In genomic region chr10:119270893-119271361, GRCh38 we compare ENCODE assay signal across 8 cellular contexts.
DNase-seq lines count a peak whose midpoint lies in the region; ATAC-seq, FAIRE-seq and TF ChIP-seq lines count a peak whose summit lies in the region.

No MANE protein-coding gene starts in this region.

- peak; percentile 41 for ATAC-seq in HG03342 (IDR thresholded peaks at IDR 0.05; ENCODE audit: unreplicated experiment)

- TF ChIP-seq CTCF in endothelial cell of umbilical vein (IDR thresholded peaks at IDR 0.05; ENCODE audit: extremely low read depth in 1 of 2, insufficient read depth in 1 of 2, low read depth in 1 of 2, low read length in 2 of 2) = no peak

- CTCF ChIA-PET in endothelial cell of umbilical vein (lab: Charles Lee) = interaction anchor here (0.5 to 3.6 kb wide), 26 partner anchors 8 to 219 kb away, joined by 3 to 80 read pairs (median 6); partner anchors contain the start of gene GRK5

- FAIRE-seq in endothelial cell of umbilical vein (lab: Jason Lieb, UNC) = no peak

- peak overlapping the region; percentile 10 for H2AFZ ChIP-seq in endothelial cell of umbilical vein (ENCODE audit: low read depth, low read length)

- POLR2A ChIA-PET in endothelial cell of umbilical vein (lab: Charles Lee) = interaction anchor here (0.6 to 1.8 kb wide), 9 partner anchors 18 to 213 kb away, joined by 3 to 6 read pairs (median 4); partner anchors contain the start of gene GRK5

- H4K20me1 ChIP-seq in endothelial cell of umbilical vein (replicated peaks; ENCODE audit: control insufficient read depth, extremely low read depth, insufficient read depth, low read length) = no peaks in the 10 kb centered on the region

- H3K9me3 ChIP-seq in endothelial cell of umbilical vein (replicated peaks; ENCODE audit: control insufficient read depth, insufficient read depth, low read length) = no peaks in the 10 kb centered on the region

- no peaks in the 10 kb centered on the region for H3K79me2 ChIP-seq in endothelial cell of umbilical vein (ENCODE audit: control insufficient read depth, insufficient read depth, low read length)

- H3K4me2 ChIP-seq in endothelial cell of umbilical vein (ENCODE audit: insufficient read depth, low read length) = peak overlapping the region; percentile 71

- no peaks in the 10 kb centered on the region for H3K27me3 ChIP-seq in endothelial cell of umbilical vein (ENCODE audit: control insufficient read depth in 2 of 2, insufficient read depth in 2 of 2, low read length in 2 of 2)

- BruUV-seq in endothelial cell of umbilical vein (replicated peaks; lab: Mats Ljungman, UMichigan) = no TSS peak

- peaks cover 34% of the 10 kb centered on the region for H3K4me1 ChIP-seq in endothelial cell of umbilical vein (ENCODE audit: control insufficient read depth, extremely low read depth, insufficient read depth, low read length)

- dilution Hi-C loops in endothelial cell of umbilical vein (cut with MboI; ENCODE audit: extremely low pct_ligation_motif_present, low sequenced_read_pairs) = no loop called here

- H3K9me1 ChIP-seq in endothelial cell of umbilical vein (replicated peaks; ENCODE audit: control insufficient read depth, extremely low read depth, insufficient read depth, low read length) = no peaks in the 10 kb centered on the region

- H3K9ac ChIP-seq in endothelial cell of umbilical vein (replicated peaks; ENCODE audit: extremely low read depth, insufficient read depth, low read length) = peak overlapping the region; percentile 85

- H3K4me3 ChIP-seq in endothelial cell of umbilical vein (replicated peaks in 1 of 3; ENCODE audit: insufficient read depth in 1 of 3, low read depth in 1 of 3, low read length in 3 of 3) = no peak overlapping the region

- peak overlapping the region; percentile 77 for H3K27ac ChIP-seq in endothelial cell of umbilical vein (ENCODE audit: insufficient read depth, low read depth, low read length)

- intact Hi-C loops in endothelial cell of umbilical vein (cut with micrococcal nuclease) (loop anchor here (1.0 to 2.0 kb wide), 11 partner anchors 20 to 174 kb away; no protein-coding TSS in a partner anchor), posterior vena cava (cut with DNase I) (no loop called here)

- DNase-seq in activated CD4-positive, alpha-beta T cell treated with anti-CD3 and anti-CD28 coated beads, Interleukin-2, amount 50 U/mL, for 1 hour = peak; percentile 49
- DNase-seq in endothelial cell of umbilical vein (ENCODE audit: low read depth, low spot score) (no peak), posterior vena cava (ENCODE audit: low spot score) (peak; percentile 96), EL (no peak), 8988T (no peak), NCI-H446 (lab: John Stamatoyannopoulos, UW) (no peak)

- no peaks in the 10 kb centered on the region for H3K36me3 ChIP-seq in endothelial cell of umbilical vein (ENCODE audit: control insufficient read depth in 2 of 2, extremely low read depth in 1 of 2, insufficient read depth in 2 of 2, low read length in 2 of 2)

- TF ChIP-seq POLR2A in GM19099 (IDR thresholded peaks at IDR 0.05; ENCODE audit: extremely low read depth, insufficient read length, low read depth) (peak; percentile 57), endothelial cell of umbilical vein (IDR thresholded peaks at IDR 0.05; ENCODE audit: low read depth, low read length) (peak; percentile 56)

TF ChIP-seq in endothelial cell of umbilical vein, 7 proteins besides CTCF, POLR2A, EP300 and RAD21:
- TF ChIP-seq FOS (IDR thresholded peaks at IDR 0.05; ENCODE audit: borderline replicate concordance, insufficient read depth, low read length) = no peak
- TF ChIP-seq MAX (IDR thresholded peaks at IDR 0.05; ENCODE audit: insufficient read depth, insufficient read length) = peak; percentile 42
- no peak for TF ChIP-seq EZH2 (IDR thresholded peaks at IDR 0.05; ENCODE audit: borderline replicate concordance, low read depth, low read length, severe bottlenecking)
- peak; percentile 48 for TF ChIP-seq GATA2 (IDR thresholded peaks at IDR 0.05; ENCODE audit: insufficient read depth, insufficient read length, low read depth, low read length)
TF ChIP-seq in endothelial cell of umbilical vein: peak in this region for 2.

Comparison
In these comparisons a context has a peak if more than half of its experiments do, and no peak if none do; other contexts are left out.
1. DNase-seq: peak in activated CD4-positive, alpha-beta T cell treated with anti-CD3 and anti-CD28 coated beads, Interleukin-2, amount 50 U/mL, for 1 hour (single experiment) and posterior vena cava (single experiment); none in endothelial cell of umbilical vein (single experiment), EL (single experiment), 8988T (single experiment) and NCI-H446 (0 of 2).